Comparison of ENCODE assay signal across 19 cellular contexts in the genomic region with DNA sequence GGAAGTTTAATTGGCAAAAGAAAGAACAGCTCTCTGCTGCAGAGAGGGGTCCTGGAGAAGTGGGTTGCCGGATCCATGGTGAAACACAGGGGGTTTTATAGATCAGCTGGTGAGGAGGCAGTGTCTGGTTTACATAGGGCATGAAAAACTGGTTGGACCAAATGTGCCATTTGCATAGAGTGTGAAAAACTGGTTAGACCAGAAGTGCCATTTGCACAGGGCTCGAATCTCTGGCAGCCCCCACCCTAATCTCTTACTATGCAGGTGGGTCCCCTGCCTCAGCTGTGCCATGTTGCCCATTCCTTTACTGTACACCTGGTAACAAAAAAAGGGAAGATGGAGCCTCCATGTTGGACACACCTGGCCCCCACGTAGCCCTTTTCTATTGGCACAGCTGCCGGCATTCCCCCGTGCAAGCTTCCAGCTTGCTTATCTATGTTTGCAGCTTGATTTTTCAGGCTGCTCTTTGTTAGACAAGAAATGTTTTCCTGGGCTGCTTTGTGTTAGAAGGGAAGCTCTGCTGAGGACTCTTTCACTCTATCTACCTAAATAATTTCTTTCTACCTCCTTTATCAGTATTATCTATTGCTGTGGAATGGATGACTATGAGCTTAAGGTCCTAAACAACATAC.
A peak's percentile ranks its signal among the peaks of the same experiment; 100 is the strongest.
DNase-seq lines count a peak whose midpoint lies in the region; TF ChIP-seq lines count a peak whose summit lies in the region.
"Had no signal": no experiment of that assay in that cellular context is flagged by ENCODE, and none has a peak within 500 bp of the region (broad histone marks: within the 10 kb centered on the region; RNA-seq: fewer than 3 reads in every experiment).

No MANE protein-coding gene starts in this region.

- CTCF ChIA-PET in activated CD4-positive, alpha-beta memory T cell treated with anti-CD3 and anti-CD28 coated beads for 36 hours (lab: Charles Lee), result no interaction called here

- peaks cover 5% of the 10 kb centered on the region for H3K9me3 Mint-ChIP-seq in progenitor cell of endocrine pancreas (ENCODE audit: low read depth)
- peaks cover 2% of the 10 kb centered on the region for H3K9me3 Mint-ChIP-seq in activated CD4-positive, alpha-beta memory T cell treated with anti-CD3 and anti-CD28 coated beads for 36 hours

- peak overlapping the region; percentile 1 for H3K4me3 Mint-ChIP-seq in progenitor cell of endocrine pancreas (ENCODE audit: low read depth)
- H3K4me3 Mint-ChIP-seq in activated CD4-positive, alpha-beta memory T cell treated with anti-CD3 and anti-CD28 coated beads for 36 hours, result no peak overlapping the region
- H3K4me3 Mint-ChIP-seq: CD14-positive monocyte, IgD-negative memory B cell had no signal

- intact Hi-C loops in activated CD4-positive, alpha-beta memory T cell treated with anti-CD3 and anti-CD28 coated beads for 36 hours (cut with micrococcal nuclease), result no loop called here

- DNase-seq in NCI-H1417 (lab: John Stamatoyannopoulos, UW) (peak in 2 of 3 experiments; percentile 6 to 20), NCI-H1417 treated with DMSO at 0.1 percent for 48 hours (lab: John Stamatoyannopoulos, UW) (no peak), NCI-H2029 treated with DMSO at 0.1 percent for 48 hours (lab: John Stamatoyannopoulos, UW) (peak; percentile 13), NCI-H774 (lab: John Stamatoyannopoulos, UW) (peak; percentile 9), progenitor cell of endocrine pancreas (ENCODE audit: low spot score, unreplicated experiment) (peak; percentile 17), foreskin melanocyte (no peak), dedifferentiated amniotic fluid mesenchymal stem cell (ENCODE audit: extremely low spot score) (no peak)
- DNase-seq in activated CD4-positive, alpha-beta memory T cell treated with anti-CD3 and anti-CD28 coated beads for 36 hours, result no peak
- DNase-seq: 8988T, GOT3, Karpas-422, MG63, NCI-H1092 treated with DMSO at 0.1 percent for 48 hours, NCI-H187, NCI-H2171 treated with DMSO at 0.1 percent for 48 hours, NCI-H524, SHP77 had no signal

- peaks cover 25% of the 10 kb centered on the region for H3K4me1 Mint-ChIP-seq in progenitor cell of endocrine pancreas (ENCODE audit: low read depth)
- no peaks in the 10 kb centered on the region for H3K4me1 Mint-ChIP-seq in activated CD4-positive, alpha-beta memory T cell treated with anti-CD3 and anti-CD28 coated beads for 36 hours (ENCODE audit: low read depth)
- H3K4me1 Mint-ChIP-seq: CD14-positive monocyte, IgD-negative memory B cell had no signal

- TF ChIP-seq CTCF in progenitor cell of endocrine pancreas (IDR thresholded peaks at IDR 0.05; ENCODE audit: unreplicated experiment), result no peak

- peaks cover 1% of the 10 kb centered on the region for H3K36me3 Mint-ChIP-seq in progenitor cell of endocrine pancreas (ENCODE audit: insufficient read depth)
- no peaks in the 10 kb centered on the region for H3K36me3 Mint-ChIP-seq in activated CD4-positive, alpha-beta memory T cell treated with anti-CD3 and anti-CD28 coated beads for 36 hours
- H3K36me3 Mint-ChIP-seq: CD14-positive monocyte, IgD-negative memory B cell had no signal

- H3K27me3 Mint-ChIP-seq in progenitor cell of endocrine pancreas, result peaks cover 10% of the 10 kb centered on the region
- peaks cover 3% of the 10 kb centered on the region for H3K27me3 Mint-ChIP-seq in activated CD4-positive, alpha-beta memory T cell treated with anti-CD3 and anti-CD28 coated beads for 36 hours
- H3K27me3 Mint-ChIP-seq: IgD-negative memory B cell had no signal

- peak overlapping the region; percentile 85 for H3K27ac Mint-ChIP-seq in progenitor cell of endocrine pancreas
- no peak overlapping the region for H3K27ac Mint-ChIP-seq in activated CD4-positive, alpha-beta memory T cell treated with anti-CD3 and anti-CD28 coated beads for 36 hours
- H3K27ac Mint-ChIP-seq: CD14-positive monocyte, IgD-negative memory B cell had no signal

- POLR2A ChIA-PET in activated CD4-positive, alpha-beta memory T cell treated with anti-CD3 and anti-CD28 coated beads for 36 hours (lab: Charles Lee), result no interaction called here

Comparison
In these comparisons a context has a peak if more than half of its experiments do, and no peak if none do; other contexts are left out.
1. DNase-seq: peak in NCI-H1417 (2 of 3), NCI-H2029 treated with DMSO at 0.1 percent for 48 hours (single experiment), NCI-H774 (single experiment) and progenitor cell of endocrine pancreas (single experiment); none in NCI-H1417 treated with DMSO at 0.1 percent for 48 hours (single experiment), activated CD4-positive, alpha-beta memory T cell treated with anti-CD3 and anti-CD28 coated beads for 36 hours (single experiment), foreskin melanocyte (single experiment) and dedifferentiated amniotic fluid mesenchymal stem cell (single experiment).